13 cellular contexts compared by ENCODE assay signal in the genomic region with DNA sequence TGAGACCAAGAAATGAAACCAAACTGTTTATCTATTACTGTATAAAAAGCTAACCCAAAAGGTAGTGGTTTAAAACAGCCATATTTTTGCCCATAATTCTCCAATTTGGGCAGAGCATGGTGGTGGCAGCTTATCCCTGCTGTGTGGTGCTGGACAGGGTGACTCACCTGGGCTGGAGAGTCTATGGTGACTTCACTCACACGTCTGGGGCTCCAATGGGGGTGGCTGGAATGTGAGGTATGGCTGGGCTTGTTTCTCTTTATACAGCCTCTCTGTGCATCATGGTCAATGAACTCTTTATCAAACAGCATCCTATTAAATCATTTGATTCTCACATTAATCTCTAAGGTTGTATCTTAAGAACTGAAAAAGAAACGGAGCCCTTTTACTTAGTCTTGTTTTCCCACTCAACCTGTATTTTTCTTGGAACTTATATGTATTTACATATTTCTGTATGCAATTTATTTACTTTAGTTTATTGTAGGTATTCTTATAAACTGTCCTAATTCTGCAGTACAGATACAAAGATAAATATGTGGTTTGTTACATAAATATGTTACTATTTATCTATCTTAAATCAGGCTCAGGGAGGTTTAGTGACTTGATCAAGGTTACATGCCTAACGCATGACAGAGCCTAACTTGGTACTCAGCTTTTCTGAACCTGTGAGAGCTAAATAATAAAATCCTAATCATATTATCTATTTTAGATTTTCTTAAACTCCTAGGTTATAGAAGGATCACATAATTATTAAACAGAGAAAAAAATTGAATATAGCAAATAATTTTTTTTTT. TPM values are rescaled to one million over a fixed set of nuclear protein-coding genes. Genes with fewer than 3 reads are reported as not detected.
DNase-seq lines count a peak whose midpoint lies in the region; ATAC-seq and TF ChIP-seq lines count a peak whose summit lies in the region.
"Had no signal": no experiment of that assay in that cellular context is flagged by ENCODE, and none has a peak within 500 bp of the region (broad histone marks: within the 10 kb centered on the region; RNA-seq: fewer than 3 reads in every experiment).

No MANE protein-coding gene starts in this region.

- no peaks in the 10 kb centered on the region for H3K36me3 ChIP-seq in BE2C
- H3K36me3 ChIP-seq in uterus = no peaks in the 10 kb centered on the region

- peak; percentile 98 for ATAC-seq in foreskin keratinocyte
- ATAC-seq in GM18858 (IDR thresholded peaks at IDR 0.05; ENCODE audit: unreplicated experiment) = no peak
- ATAC-seq: activated CD8-positive, alpha-beta memory T cell treated with anti-CD3 and anti-CD28 coated beads, Interleukin-2, amount 10 ng/mL, durations not matched to agents 7 days and 5 days had no signal

- TF ChIP-seq POLR2A in uterus (IDR thresholded peaks at IDR 0.05) = no peak

- H3K27me3 ChIP-seq in foreskin keratinocyte (no peaks in the 10 kb centered on the region), BE2C (no peaks in the 10 kb centered on the region), uterus (no peaks in the 10 kb centered on the region)

- intact Hi-C loops in uterus (cut with DNase I; ENCODE audit: low total_unique reads) = no loop called here

- H3K4me1 ChIP-seq in foreskin keratinocyte = peaks cover 11% of the 10 kb centered on the region
- H3K4me1 ChIP-seq in BE2C = no peaks in the 10 kb centered on the region
- no peaks in the 10 kb centered on the region for H3K4me1 ChIP-seq in uterus
- H3K4me1 ChIP-seq: parathyroid adenoma had no signal

- DNase-seq in 8988T (peak; percentile 28), HFF-Myc (ENCODE audit: extremely low read depth, low read depth) (peak; percentile 4), T1000 (lab: John Stamatoyannopoulos, UW) (peak; percentile 56), foreskin keratinocyte (peak; percentile 45 to 66), BE2C (no peak), uterus (no peak), hippocampal formation (lab: John Stamatoyannopoulos, UW) (no peak)
- DNase-seq: activated CD8-positive, alpha-beta memory T cell treated with anti-CD3 and anti-CD28 coated beads, Interleukin-2, amount 10 ng/mL, durations not matched to agents 7 days and 5 days; DMS153; Karpas-422; NCI-H2171 had no signal

- H3K9me3 ChIP-seq in BE2C (no peaks in the 10 kb centered on the region), uterus (no peaks in the 10 kb centered on the region)

- no peak for TF ChIP-seq CTCF in HFF-Myc (IDR thresholded peaks at IDR 0.05; ENCODE audit: low read depth, low read length, missing control alignments)
- no peak for TF ChIP-seq CTCF in foreskin keratinocyte (conservative IDR thresholded peaks at IDR 0.05)
- no peak for TF ChIP-seq CTCF in BE2C (IDR thresholded peaks at IDR 0.05; ENCODE audit: low read depth, low read length)
- TF ChIP-seq CTCF in uterus (IDR thresholded peaks at IDR 0.05) = no peak

- no peak overlapping the region for H3K4me3 ChIP-seq in HFF-Myc (replicated peaks; ENCODE audit: low read depth, low read length)
- no peak overlapping the region for H3K4me3 ChIP-seq in BE2C (ENCODE audit: low read depth, low read length)
- H3K4me3 ChIP-seq in uterus = no peak overlapping the region

- H3K27ac ChIP-seq in foreskin keratinocyte (no peak overlapping the region), uterus (no peak overlapping the region)
- H3K27ac ChIP-seq: parathyroid adenoma had no signal

RNA-seq across cellular contexts. Expression of a gene that starts 37.5 kb away (rescaled TPM):
- total RNA-seq in foreskin keratinocyte (70.4 and 71.0 TPM in 2 replicates), uterus (100 to 1,000 TPM in 2 of 4 donors, 10 to 100 TPM in 2; 44.1 to 160 (median 76.8) TPM)
- polyA plus RNA-seq in foreskin keratinocyte = 48.7 and 52.2 TPM in 2 replicates
- 23.2 TPM for polyA plus RNA-seq in BE2C (2012; ENCODE audit: insufficient read depth, insufficient read length, low read depth)
- total RNA-seq: activated CD8-positive, alpha-beta memory T cell treated with anti-CD3 and anti-CD28 coated beads, Interleukin-2, amount 10 ng/mL, durations not matched to agents 7 days and 5 days had no signal

Comparison
In these comparisons a context has a peak if more than half of its experiments do, and no peak if none do; other contexts are left out.
1. DNase-seq: peak in 8988T (single experiment), HFF-Myc (single experiment), T1000 (single experiment) and foreskin keratinocyte (2 of 2); none in BE2C (single experiment), uterus (0 of 2) and hippocampal formation (0 of 2).